32 cellular contexts compared by ENCODE assay signal in the genomic region with DNA sequence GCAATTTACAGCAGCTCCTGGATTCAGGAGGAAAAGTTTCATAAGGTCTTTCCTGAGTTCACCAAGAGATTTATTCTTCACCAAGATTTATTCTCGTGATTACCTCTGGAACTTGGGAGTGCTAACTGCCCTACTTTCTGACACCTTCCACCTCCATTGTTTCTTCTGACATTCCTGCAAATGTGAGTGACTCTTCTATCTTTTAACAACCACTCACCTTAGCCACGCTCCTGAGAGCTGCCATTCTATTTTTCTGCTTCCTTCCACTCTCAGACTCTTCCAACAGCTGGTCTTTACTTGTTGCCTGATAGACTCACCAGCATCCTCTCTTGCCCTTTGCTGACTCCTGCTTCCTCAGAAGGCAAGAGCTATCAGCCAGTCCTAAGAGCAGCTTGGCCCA. TPM values are rescaled to one million over a fixed set of nuclear protein-coding genes. Genes with fewer than 3 reads are reported as not detected.
"Had no signal": no experiment of that assay in that cellular context is flagged by ENCODE, and none has a peak within 500 bp of the region (broad histone marks: within the 10 kb centered on the region; RNA-seq: fewer than 3 reads in every experiment).

No MANE protein-coding gene starts in this region.

- H3K36me3 Mint-ChIP-seq: activated naive CD8-positive, alpha-beta T cell treated with anti-CD3 and anti-CD28 coated beads for 36 hours had no signal

- H3K4me3 ChIP-seq: SJCRH30, SK-N-MC had no signal

- H3K27me3 Mint-ChIP-seq: activated CD8-positive, alpha-beta T cell treated with anti-CD3 and anti-CD28 coated beads for 36 hours; activated naive CD8-positive, alpha-beta T cell treated with anti-CD3 and anti-CD28 coated beads for 36 hours had no signal

- H3K27ac Mint-ChIP-seq: activated CD4-positive, alpha-beta T cell treated with anti-CD3 and anti-CD28 coated beads, Interleukin-2, amount 10 ng/mL, durations not matched to agents 24 days and 14 days; activated CD8-positive, alpha-beta T cell treated with anti-CD3 and anti-CD28 coated beads for 36 hours; activated naive CD8-positive, alpha-beta T cell treated with anti-CD3 and anti-CD28 coated beads for 36 hours; activated T-cell treated with anti-CD3 and anti-CD28 coated beads, Interleukin-2, amount 50 U/mL, for 72 hours; activated T-helper 17 cell treated with anti-CD3 and anti-CD28 coated beads, Interleukin-2, amount 50 U/mL, for 72 hours; T-helper 1 cell treated with Interleukin-12 subunit alpha and Interleukin-12 subunit beta and Interleukin-4 antibody, amounts not matched to agents 30 μg/mL and 1 μg/mL, for 36 hours; T-helper 2 cell treated with Interferon-gamma antibody and Interleukin-4, amounts not matched to agents 5 μg/mL and 100 μg/mL, for 36 hours had no signal

- ATAC-seq: activated CD8-positive, alpha-beta T cell treated with anti-CD3 and anti-CD28 coated beads for 36 hours; activated T-cell treated with anti-CD3 and anti-CD28 coated beads, Interleukin-2, amount 50 U/mL, for 72 hours; activated T-helper 17 cell treated with anti-CD3 and anti-CD28 coated beads, Interleukin-2, amount 50 U/mL, for 72 hours; Panc1 had no signal

- H3K4me3 Mint-ChIP-seq: activated CD4-positive, alpha-beta T cell treated with anti-CD3 and anti-CD28 coated beads, Interleukin-2, amount 10 ng/mL, durations not matched to agents 24 days and 14 days; activated CD8-positive, alpha-beta T cell treated with anti-CD3 and anti-CD28 coated beads for 36 hours; activated naive CD8-positive, alpha-beta T cell treated with anti-CD3 and anti-CD28 coated beads for 36 hours; activated T-cell treated with anti-CD3 and anti-CD28 coated beads, Interleukin-2, amount 50 U/mL, for 72 hours; activated T-helper 17 cell treated with anti-CD3 and anti-CD28 coated beads, Interleukin-2, amount 50 U/mL, for 72 hours; T-helper 1 cell treated with Interleukin-12 subunit alpha and Interleukin-12 subunit beta and Interleukin-4 antibody, amounts not matched to agents 30 μg/mL and 1 μg/mL, for 36 hours; T-helper 2 cell treated with Interferon-gamma antibody and Interleukin-4, amounts not matched to agents 5 μg/mL and 100 μg/mL, for 36 hours had no signal

- DNase-seq: activated CD4-positive, alpha-beta T cell treated with anti-CD3 and anti-CD28 coated beads, Interleukin-2, amount 10 ng/mL, durations not matched to agents 24 days and 14 days; activated CD4-positive, alpha-beta T cell treated with anti-CD3 and anti-CD28 coated beads, Interleukin-2, amount 50 U/mL, for 4 hours; activated CD8-positive, alpha-beta T cell treated with anti-CD3 and anti-CD28 coated beads for 36 hours; activated effector memory CD4-positive, alpha-beta T cell treated with anti-CD3 and anti-CD28 coated beads, Interleukin-2, amount 50 U/mL, for 16 hours; activated naive CD4-positive, alpha-beta T cell; activated naive CD4-positive, alpha-beta T cell treated with anti-CD3 and anti-CD28 coated beads, Interleukin-2, amount 50 U/mL, for 16 hours; activated naive CD8-positive, alpha-beta T cell treated with anti-CD3 and anti-CD28 coated beads for 36 hours; activated T-cell treated with anti-CD3 and anti-CD28 coated beads, Interleukin-2, amount 50 U/mL, for 1 hour; activated T-cell treated with anti-CD3 and anti-CD28 coated beads, Interleukin-2, amount 50 U/mL, for 72 hours; amniotic stem cell; aorta; brain microvascular endothelial cell; central memory CD4-positive, alpha-beta T cell; NCI-H1105; NCI-H1417 treated with DMSO at 0.1 percent for 48 hours; NCI-H187 treated with DMSO at 0.1 percent for 48 hours; NCI-H2081; NCI-H2171 treated with DMSO at 0.1 percent for 48 hours; NCI-H2227 treated with DMSO at 0.1 percent for 48 hours; NCI-H446 treated with DMSO at 0.1 percent for 48 hours; NCI-H524; NCI-H82; SHP77; SJCRH30 had no signal

- H3K9me3 Mint-ChIP-seq: activated CD4-positive, alpha-beta T cell treated with anti-CD3 and anti-CD28 coated beads, Interleukin-2, amount 10 ng/mL, durations not matched to agents 24 days and 14 days; activated CD8-positive, alpha-beta T cell treated with anti-CD3 and anti-CD28 coated beads for 36 hours; activated T-cell treated with anti-CD3 and anti-CD28 coated beads, Interleukin-2, amount 50 U/mL, for 72 hours; activated T-helper 17 cell treated with anti-CD3 and anti-CD28 coated beads, Interleukin-2, amount 50 U/mL, for 72 hours; T-helper 1 cell treated with Interleukin-12 subunit alpha and Interleukin-12 subunit beta and Interleukin-4 antibody, amounts not matched to agents 30 μg/mL and 1 μg/mL, for 36 hours; T-helper 2 cell treated with Interferon-gamma antibody and Interleukin-4, amounts not matched to agents 5 μg/mL and 100 μg/mL, for 36 hours had no signal

RNA-seq across cellular contexts. Expression of gene CBY2, which starts 11.5 kb away (rescaled TPM):
- total RNA-seq: activated CD4-positive, alpha-beta T cell treated with anti-CD3 and anti-CD28 coated beads, Interleukin-2, amount 10 ng/mL, durations not matched to agents 24 days and 14 days; activated CD8-positive, alpha-beta memory T cell treated with anti-CD3 and anti-CD28 coated beads for 36 hours; activated CD8-positive, alpha-beta T cell treated with anti-CD3 and anti-CD28 coated beads for 36 hours; activated naive CD8-positive, alpha-beta T cell treated with anti-CD3 and anti-CD28 coated beads for 36 hours; activated T-helper 17 cell treated with anti-CD3 and anti-CD28 coated beads, Interleukin-2, amount 50 U/mL, for 72 hours; aorta; MCF 10A; RPMI7951; SJCRH30 had no signal
